24 cellular contexts compared by ENCODE assay signal in genomic region chr22:19812910-19813309, GRCh38. TPM values are rescaled to one million over a fixed set of nuclear protein-coding genes. Genes with fewer than 3 reads are reported as not detected.
"Had no signal": no experiment of that assay in that cellular context is flagged by ENCODE, and none has a peak within 500 bp of the region (broad histone marks: within the 10 kb centered on the region; RNA-seq: fewer than 3 reads in every experiment).

No MANE protein-coding gene starts in this region.

- H3K4me1 Mint-ChIP-seq: activated CD4-positive, alpha-beta T cell treated with anti-CD3 and anti-CD28 coated beads, Interleukin-2, amount 10 ng/mL, durations not matched to agents 24 days and 14 days had no signal

- ATAC-seq: body of pancreas; left lung; stimulated activated naive CD8-positive, alpha-beta T cell treated with anti-CD3 and anti-CD28 coated beads, Interleukin-15, Interleukin-2, amounts not matched to agents 100 U/mL and 50 U/mL, for 24 hours had no signal

- H3K36me3 Mint-ChIP-seq: activated naive CD8-positive, alpha-beta T cell treated with anti-CD3 and anti-CD28 coated beads, Interleukin-2, amount 10 ng/mL, durations not matched to agents 7 days and 5 days had no signal

- DNase-seq: activated CD4-positive, alpha-beta T cell treated with anti-CD3 and anti-CD28 coated beads, Interleukin-2, amount 10 ng/mL, durations not matched to agents 24 days and 14 days; activated naive CD4-positive, alpha-beta T cell treated with Interleukin-2 at 50 U/mL for 16 hours; activated naive CD8-positive, alpha-beta T cell treated with anti-CD3 and anti-CD28 coated beads, Interleukin-2, amount 10 ng/mL, durations not matched to agents 7 days and 5 days; central memory CD4-positive, alpha-beta T cell; erythroblast; left lung; mammary epithelial cell; naive B cell; stimulated activated CD4-positive, alpha-beta T cell treated with anti-CD3 and anti-CD28 coated beads, Interleukin-12 subunit alpha, Interleukin-12 subunit beta, amount 100 ng/mL, for 4 hours; stimulated activated CD4-positive, alpha-beta T cell treated with anti-CD3 and anti-CD28 coated beads, Interleukin-1b, Interleukin-23, amount 100 ng/mL, for 48 hours; stimulated activated naive CD8-positive, alpha-beta T cell treated with anti-CD3 and anti-CD28 coated beads, Interleukin-15, Interleukin-2, amounts not matched to agents 100 U/mL and 50 U/mL, for 24 hours; T1000; transverse colon; uterus had no signal

- H3K9me3 Mint-ChIP-seq: activated CD4-positive, alpha-beta T cell treated with anti-CD3 and anti-CD28 coated beads, Interleukin-2, amount 10 ng/mL, durations not matched to agents 24 days and 14 days; activated naive CD8-positive, alpha-beta T cell treated with anti-CD3 and anti-CD28 coated beads, Interleukin-2, amount 10 ng/mL, durations not matched to agents 7 days and 5 days; activated T-helper 2 cell treated with anti-CD3 and anti-CD28 coated beads, Interferon-gamma antibody, Interleukin-2, Interleukin-4, amounts not matched to agents 10 μg/mL and 5 μg/mL and 100 μg/mL, durations not matched to agents 14 hours and 24 hours and 36 hours; naive B cell had no signal

- H3K27me3 Mint-ChIP-seq: activated CD4-positive, alpha-beta T cell treated with anti-CD3 and anti-CD28 coated beads, Interleukin-2, amount 10 ng/mL, durations not matched to agents 24 days and 14 days; activated naive CD8-positive, alpha-beta T cell treated with anti-CD3 and anti-CD28 coated beads, Interleukin-2, amount 10 ng/mL, durations not matched to agents 7 days and 5 days; naive B cell had no signal

- H3K4me3 ChIP-seq: body of pancreas, left lung, transverse colon, uterus had no signal

- H3K36me3 ChIP-seq: left lung, transverse colon, uterus had no signal

- H3K27ac Mint-ChIP-seq: activated CD4-positive, alpha-beta T cell treated with anti-CD3 and anti-CD28 coated beads, Interleukin-2, amount 10 ng/mL, durations not matched to agents 24 days and 14 days; activated naive CD8-positive, alpha-beta T cell treated with anti-CD3 and anti-CD28 coated beads, Interleukin-2, amount 10 ng/mL, durations not matched to agents 7 days and 5 days; activated T-helper 2 cell treated with anti-CD3 and anti-CD28 coated beads, Interferon-gamma antibody, Interleukin-2, Interleukin-4, amounts not matched to agents 10 μg/mL and 5 μg/mL and 100 μg/mL, durations not matched to agents 14 hours and 24 hours and 36 hours; naive B cell had no signal

- H3K4me3 Mint-ChIP-seq: activated CD4-positive, alpha-beta T cell treated with anti-CD3 and anti-CD28 coated beads, Interleukin-2, amount 10 ng/mL, durations not matched to agents 24 days and 14 days; activated naive CD8-positive, alpha-beta T cell treated with anti-CD3 and anti-CD28 coated beads, Interleukin-2, amount 10 ng/mL, durations not matched to agents 7 days and 5 days; naive B cell had no signal

- H3K9me3 ChIP-seq: body of pancreas, left lung, transverse colon, uterus had no signal

- H3K27me3 ChIP-seq: body of pancreas, left lung, transverse colon, uterus had no signal

- H3K4me1 ChIP-seq: body of pancreas, left lung, parathyroid adenoma, transverse colon had no signal

- FAIRE-seq: colon, endometrium, frontal cortex, keratinocyte had no signal

- H3K27ac ChIP-seq: body of pancreas, left lung, parathyroid adenoma, transverse colon, uterus had no signal

RNA-seq across cellular contexts. Expression of gene TBX1, which starts 52.3 kb away (rescaled TPM):
- total RNA-seq: activated CD4-positive, alpha-beta T cell treated with anti-CD3 and anti-CD28 coated beads, Interleukin-2, amount 10 ng/mL, durations not matched to agents 24 days and 14 days; activated CD8-positive, alpha-beta memory T cell treated with anti-CD3 and anti-CD28 coated beads for 36 hours; frontal cortex; mononuclear cell; T-helper 1 cell treated with Interleukin-12 subunit alpha and Interleukin-12 subunit beta and Interleukin-4 antibody, amounts not matched to agents 30 ng/mL and 1 ng/mL, for 36 hours had no signal
- polyA plus RNA-seq: mammary epithelial cell had no signal
